Comparison of ENCODE assay signal across 17 cellular contexts in the genomic region with DNA sequence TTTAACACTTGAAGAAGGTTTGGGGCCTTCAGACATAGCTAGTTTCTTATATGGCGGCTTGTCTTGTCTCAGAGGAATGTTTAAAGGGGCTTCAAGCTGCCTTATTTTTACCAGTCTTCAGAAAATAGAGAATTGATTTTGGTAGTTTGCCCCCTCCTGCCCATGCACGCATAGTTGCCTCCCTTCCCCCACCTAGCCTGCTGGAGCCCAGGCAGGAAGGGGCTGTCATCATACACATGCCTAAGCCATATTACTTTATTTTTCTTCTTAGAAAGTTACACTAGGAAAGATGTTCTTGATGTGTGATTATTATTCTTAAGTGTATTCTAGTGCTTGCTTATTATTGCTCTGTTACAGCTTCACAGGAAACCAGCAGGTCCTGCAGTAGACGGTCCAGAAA. TPM values are rescaled to one million over a fixed set of nuclear protein-coding genes. Genes with fewer than 3 reads are reported as not detected.
DNase-seq lines count a peak whose midpoint lies in the region; ATAC-seq and TF ChIP-seq lines count a peak whose summit lies in the region.
"Had no signal": no experiment of that assay in that cellular context is flagged by ENCODE, and none has a peak within 500 bp of the region (broad histone marks: within the 10 kb centered on the region; RNA-seq: fewer than 3 reads in every experiment).

No MANE protein-coding gene starts in this region.

- H3K9me3 ChIP-seq in cardiac muscle cell (ENCODE audit: low read depth), result no peaks in the 10 kb centered on the region
- no peaks in the 10 kb centered on the region for H3K9me3 ChIP-seq in esophagus muscularis mucosa

- H3K27me3 Mint-ChIP-seq in nephron progenitor cell (ENCODE audit: low read depth, poor library complexity) (no peaks in the 10 kb centered on the region), type B pancreatic cell (no peaks in the 10 kb centered on the region)
- H3K27me3 Mint-ChIP-seq: CD4-positive, alpha-beta T cell had no signal

- no peak for TF ChIP-seq CTCF in cardiac muscle cell (IDR thresholded peaks at IDR 0.05; ENCODE audit: low read depth, low read length)
- no peak for TF ChIP-seq CTCF in esophagus muscularis mucosa (IDR thresholded peaks at IDR 0.05)
- no peak for TF ChIP-seq CTCF in nephron progenitor cell (IDR thresholded peaks at IDR 0.05)
- no peak for TF ChIP-seq CTCF in type B pancreatic cell (conservative IDR thresholded peaks at IDR 0.05)

- no peak for TF ChIP-seq EP300 in esophagus muscularis mucosa (IDR thresholded peaks at IDR 0.05)

- H3K27ac Mint-ChIP-seq in nephron progenitor cell (peak overlapping the region; percentile 78), type B pancreatic cell (peak overlapping the region; percentile 91)
- H3K27ac Mint-ChIP-seq: CD4-positive, alpha-beta T cell; stimulated activated effector memory CD8-positive, alpha-beta T cell treated with anti-CD3 and anti-CD28 coated beads, Interleukin-12 subunit alpha, Interleukin-12 subunit beta, amount 100 ng/mL, for 72 hours had no signal

- peak overlapping the region; percentile 27 for H3K27ac ChIP-seq in cardiac muscle cell
- H3K27ac ChIP-seq in esophagus muscularis mucosa (replicated peaks in 1 of 4), result peak overlapping the region; percentile 81 to 90 (median 88)
- H3K27ac ChIP-seq: SJSA1, VCaP had no signal

- H3K4me3 Mint-ChIP-seq in nephron progenitor cell (peak overlapping the region; percentile 73), type B pancreatic cell (peak overlapping the region; percentile 87)
- H3K4me3 Mint-ChIP-seq: CD4-positive, alpha-beta T cell; stimulated activated effector memory CD8-positive, alpha-beta T cell treated with anti-CD3 and anti-CD28 coated beads, Interleukin-12 subunit alpha, Interleukin-12 subunit beta, amount 100 ng/mL, for 72 hours had no signal

- intact Hi-C loops in Right ventricle myocardium inferior (cut with DNase I) (loop anchor here (5.0 kb wide), 1 partner anchor 35 kb away; no protein-coding TSS in a partner anchor), esophagus muscularis mucosa (cut with DNase I) (no loop called here)

- H3K9me3 Mint-ChIP-seq in nephron progenitor cell, result peaks cover under 1% of the 10 kb centered on the region
- H3K9me3 Mint-ChIP-seq in type B pancreatic cell, result peaks cover 4% of the 10 kb centered on the region
- H3K9me3 Mint-ChIP-seq: CD4-positive, alpha-beta T cell had no signal

- DNase-seq in cardiac muscle cell (ENCODE audit: low read depth in 1 of 2, low spot score in 1 of 2) (no peak), Right ventricle myocardium inferior (ENCODE audit: missing footprints) (no peak), esophagus muscularis mucosa (ENCODE audit: extremely low spot score) (no peak), nephron progenitor cell (no peak), type B pancreatic cell (ENCODE audit: extremely low spot score, unreplicated experiment) (no peak), NCI-H2171 treated with DMSO at 0.1 percent for 48 hours (lab: John Stamatoyannopoulos, UW) (no peak)
- DNase-seq in stimulated activated CD4-positive, alpha-beta T cell treated with anti-CD3 and anti-CD28 coated beads, Interleukin-4, amount 100 ng/mL, for 1 hour, result no peak
- DNase-seq in activated naive CD4-positive, alpha-beta T cell treated with Interleukin-2 at 50 U/mL for 16 hours, result no peak
- DNase-seq: 8988T; activated gamma-delta T cell; CD4-positive, alpha-beta T cell; central memory CD4-positive, alpha-beta T cell; NCI-H1105; stimulated activated CD4-positive, alpha-beta T cell treated with anti-CD3 and anti-CD28 coated beads, Interleukin-2, amount 100 ng/mL, for 48 hours had no signal

- H3K36me3 ChIP-seq in cardiac muscle cell, result no peaks in the 10 kb centered on the region
- peaks cover 0 to 12% (median 2%) of the 10 kb centered on the region in 4 donors for H3K36me3 ChIP-seq in esophagus muscularis mucosa
- H3K36me3 ChIP-seq: SJSA1 had no signal

- TF ChIP-seq POLR2A in esophagus muscularis mucosa (IDR thresholded peaks at IDR 0.05; ENCODE audit: low read depth), result no peak

- H3K4me1 ChIP-seq in cardiac muscle cell (ENCODE audit: low read depth), result peaks cover 49% of the 10 kb centered on the region
- peaks cover 40 to 98% (median 91%) of the 10 kb centered on the region in 4 donors for H3K4me1 ChIP-seq in esophagus muscularis mucosa
- H3K4me1 ChIP-seq: SJSA1 had no signal

- ATAC-seq in Right ventricle myocardium inferior, result no peak
- ATAC-seq: stimulated activated effector memory CD8-positive, alpha-beta T cell treated with anti-CD3 and anti-CD28 coated beads, Interleukin-12 subunit alpha, Interleukin-12 subunit beta, amount 100 ng/mL, for 72 hours had no signal

- H3K4me1 Mint-ChIP-seq in nephron progenitor cell, result peaks cover 66% of the 10 kb centered on the region
- peaks cover 64% of the 10 kb centered on the region for H3K4me1 Mint-ChIP-seq in type B pancreatic cell (ENCODE audit: unreplicated experiment)
- H3K4me1 Mint-ChIP-seq: stimulated activated effector memory CD8-positive, alpha-beta T cell treated with anti-CD3 and anti-CD28 coated beads, Interleukin-12 subunit alpha, Interleukin-12 subunit beta, amount 100 ng/mL, for 72 hours had no signal

- H3K36me3 Mint-ChIP-seq in nephron progenitor cell (ENCODE audit: low read depth) (peaks cover 54% of the 10 kb centered on the region), type B pancreatic cell (peaks cover 59% of the 10 kb centered on the region)
- H3K36me3 Mint-ChIP-seq: stimulated activated effector memory CD8-positive, alpha-beta T cell treated with anti-CD3 and anti-CD28 coated beads, Interleukin-12 subunit alpha, Interleukin-12 subunit beta, amount 100 ng/mL, for 72 hours had no signal

- H3K4me3 ChIP-seq in cardiac muscle cell, result peak overlapping the region; percentile 7
- peak overlapping the region; percentile 48 to 55 (median 50) for H3K4me3 ChIP-seq in esophagus muscularis mucosa
- H3K4me3 ChIP-seq: SJSA1 had no signal

- H3K27me3 ChIP-seq in cardiac muscle cell (no peaks in the 10 kb centered on the region), esophagus muscularis mucosa (no peaks in the 10 kb centered on the region)
- H3K27me3 ChIP-seq: SJSA1 had no signal

- 45% methylated on average over 3 of the region's 3 CpGs for WGBS in esophagus muscularis mucosa

RNA-seq across cellular contexts. Expression of gene PBX1, which starts 18.3 kb away (rescaled TPM):
- total RNA-seq in cardiac muscle cell (147 and 182 TPM in 2 replicates), Right ventricle myocardium inferior (78.8 TPM), esophagus muscularis mucosa (100 to 1,000 TPM in 2 of 4 donors, 10 to 100 TPM in 2; 89.6 to 138 (median 112) TPM), type B pancreatic cell (ENCODE audit: low replicate concordance) (257 and 324 TPM in 2 replicates)
- 43.5 and 54.5 TPM in 2 replicates for polyA plus RNA-seq in cardiac muscle cell
